In the genomic region with DNA sequence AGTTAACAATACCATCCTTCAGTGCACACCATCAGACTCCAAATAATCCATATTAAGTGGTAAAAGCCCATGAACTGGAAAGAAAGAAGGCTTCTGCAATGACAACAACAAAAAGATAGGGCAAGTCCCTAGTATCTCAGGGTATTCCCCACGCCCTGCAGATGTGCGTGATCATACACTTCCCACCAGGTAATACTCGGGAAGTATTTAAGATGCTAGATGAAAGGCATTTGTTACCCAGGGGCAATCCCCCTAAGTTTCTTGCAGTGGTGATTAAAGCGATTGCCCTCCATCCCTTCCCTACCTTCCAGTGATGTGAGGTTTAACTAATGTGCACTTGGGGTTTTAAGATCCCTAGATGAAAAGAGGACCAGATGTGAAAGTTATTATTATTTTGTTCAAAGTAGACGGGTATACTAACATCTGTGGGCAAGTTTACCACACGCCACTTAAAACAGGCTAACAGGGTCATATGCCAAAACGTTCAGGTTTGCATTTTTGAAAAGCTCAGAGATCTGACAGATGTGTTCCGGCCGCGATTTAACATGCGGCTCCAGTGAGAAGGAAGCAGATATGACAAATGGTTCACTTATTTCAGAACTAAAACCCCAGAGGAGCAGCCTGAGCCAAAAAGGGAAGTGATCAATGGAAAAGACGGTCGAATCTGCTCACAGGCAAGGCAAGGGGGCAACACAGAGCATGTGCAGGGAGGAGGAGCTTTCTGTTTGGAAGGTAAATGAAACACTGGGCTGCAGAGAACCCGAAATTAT, we compare ENCODE assay signal across 8 cellular contexts. TPM values are rescaled to one million over a fixed set of nuclear protein-coding genes. Genes with fewer than 3 reads are reported as not detected.
A peak's percentile ranks its signal among the peaks of the same experiment; 100 is the strongest.
DNase-seq lines count a peak whose midpoint lies in the region; ATAC-seq and TF ChIP-seq lines count a peak whose summit lies in the region.

No MANE protein-coding gene starts in this region.

- in situ Hi-C loops in HAP-1 (cut with MboI; ENCODE audit: low sequenced_read_pairs): no loop called here

- intact Hi-C loops in activated CD8-positive, alpha-beta T cell treated with anti-CD3 and anti-CD28 coated beads for 36 hours (cut with micrococcal nuclease): loop anchor here (2.0 kb wide), 1 partner anchor 28 kb away; no protein-coding TSS in a partner anchor

- H3K36me3 ChIP-seq in HAP-1 (replicated peaks): no peaks in the 10 kb centered on the region

- H3K9me3 ChIP-seq in HAP-1: no peaks in the 10 kb centered on the region

- H3K27me3 Mint-ChIP-seq in activated CD8-positive, alpha-beta T cell treated with anti-CD3 and anti-CD28 coated beads for 36 hours: no peaks in the 10 kb centered on the region
- H3K27me3 Mint-ChIP-seq in natural killer cell treated with Interleukin-12 subunit alpha and Interleukin-12 subunit beta and Interleukin-15 and Interleukin-18, amount 100 ng/mL, for 72 hours: no peaks in the 10 kb centered on the region

- H3K36me3 Mint-ChIP-seq in activated CD8-positive, alpha-beta T cell treated with anti-CD3 and anti-CD28 coated beads for 36 hours (ENCODE audit: low read depth): peaks cover 19% of the 10 kb centered on the region
- peaks cover 5% of the 10 kb centered on the region for H3K36me3 Mint-ChIP-seq in natural killer cell treated with Interleukin-12 subunit alpha and Interleukin-12 subunit beta and Interleukin-15 and Interleukin-18, amount 100 ng/mL, for 72 hours

- H3K4me3 Mint-ChIP-seq in activated CD8-positive, alpha-beta T cell treated with anti-CD3 and anti-CD28 coated beads for 36 hours: peak overlapping the region; percentile 53
- H3K4me3 Mint-ChIP-seq in natural killer cell treated with Interleukin-12 subunit alpha and Interleukin-12 subunit beta and Interleukin-15 and Interleukin-18, amount 100 ng/mL, for 72 hours: peak overlapping the region; percentile 75

- ATAC-seq in GM19452 (IDR thresholded peaks at IDR 0.05; ENCODE audit: unreplicated experiment) (peak; percentile 96), HG03469 (IDR thresholded peaks at IDR 0.05; ENCODE audit: unreplicated experiment) (peak; percentile 96)
- peak; percentile 90 for ATAC-seq in activated CD8-positive, alpha-beta T cell treated with anti-CD3 and anti-CD28 coated beads for 36 hours
- ATAC-seq in natural killer cell treated with Interleukin-12 subunit alpha and Interleukin-12 subunit beta and Interleukin-15 and Interleukin-18, amount 100 ng/mL, for 72 hours: peak; percentile 70 to 80

- CTCF ChIA-PET in activated CD8-positive, alpha-beta T cell treated with anti-CD3 and anti-CD28 coated beads for 36 hours (lab: Charles Lee): interaction anchor here (0.9 to 2.5 kb wide), 6 partner anchors 16 to 254 kb away, joined by 3 to 8 read pairs (median 4); no protein-coding TSS in a partner anchor

- H3K27ac Mint-ChIP-seq in activated CD8-positive, alpha-beta T cell treated with anti-CD3 and anti-CD28 coated beads for 36 hours: peak overlapping the region; percentile 86
- peak overlapping the region; percentile 45 to 75 for H3K27ac Mint-ChIP-seq in natural killer cell treated with Interleukin-12 subunit alpha and Interleukin-12 subunit beta and Interleukin-15 and Interleukin-18, amount 100 ng/mL, for 72 hours

- H3K4me1 ChIP-seq in HAP-1: no peaks in the 10 kb centered on the region

- DNase-seq in AG20443 (ENCODE audit: low spot score) (peak; percentile 75), HAP-1 (ENCODE audit: low spot score in 2 of 2) (no peak), HuH-7.5 (ENCODE audit: low spot score) (no peak), NCI-H2081 treated with DMSO at 0.1 percent for 48 hours (lab: John Stamatoyannopoulos, UW) (no peak)
- DNase-seq in activated CD8-positive, alpha-beta T cell treated with anti-CD3 and anti-CD28 coated beads for 36 hours: peak; percentile 82
- no peak for DNase-seq in natural killer cell treated with Interleukin-12 subunit alpha and Interleukin-12 subunit beta and Interleukin-15 and Interleukin-18, amount 100 ng/mL, for 72 hours (ENCODE audit: low spot score)

- H3K9me3 Mint-ChIP-seq in activated CD8-positive, alpha-beta T cell treated with anti-CD3 and anti-CD28 coated beads for 36 hours: peaks cover 7% of the 10 kb centered on the region
- H3K9me3 Mint-ChIP-seq in natural killer cell treated with Interleukin-12 subunit alpha and Interleukin-12 subunit beta and Interleukin-15 and Interleukin-18, amount 100 ng/mL, for 72 hours: no peaks in the 10 kb centered on the region

- no peak overlapping the region for H3K4me3 ChIP-seq in HAP-1

- TF ChIP-seq CTCF in activated CD8-positive, alpha-beta T cell treated with anti-CD3 and anti-CD28 coated beads for 36 hours (IDR thresholded peaks at IDR 0.05): no peak

- peaks cover 24% of the 10 kb centered on the region for H3K4me1 Mint-ChIP-seq in activated CD8-positive, alpha-beta T cell treated with anti-CD3 and anti-CD28 coated beads for 36 hours (ENCODE audit: low read depth)
- H3K4me1 Mint-ChIP-seq in natural killer cell treated with Interleukin-12 subunit alpha and Interleukin-12 subunit beta and Interleukin-15 and Interleukin-18, amount 100 ng/mL, for 72 hours (ENCODE audit: low read depth in 2 of 2): peaks cover 23 to 50% of the 10 kb centered on the region in 2 donors

- H3K27me3 ChIP-seq in HAP-1 (ENCODE audit: low read depth): peaks cover 5% of the 10 kb centered on the region; the same call in 1 of the 2 replicates

- POLR2A ChIA-PET in activated CD8-positive, alpha-beta T cell treated with anti-CD3 and anti-CD28 coated beads for 36 hours (lab: Charles Lee): interaction anchor here (0.9 to 2.1 kb wide), 12 partner anchors 9 to 151 kb away, joined by 3 to 12 read pairs (median 4); no protein-coding TSS in a partner anchor

RNA-seq across cellular contexts. Expression of gene TIAM1, which starts 17.4 kb away (rescaled TPM):
- 10 to 100 TPM; 34.9 to 38.5 TPM for total RNA-seq in activated CD8-positive, alpha-beta T cell treated with anti-CD3 and anti-CD28 coated beads for 36 hours
- total RNA-seq in natural killer cell treated with Interleukin-12 subunit alpha and Interleukin-12 subunit beta and Interleukin-15 and Interleukin-18, amount 100 ng/mL, for 72 hours: 100 to 1,000 TPM in 1 of 2 donors, 10 to 100 TPM in 1; 57.4 to 125 TPM

Comparison
In these comparisons a context has a peak if more than half of its experiments do, and no peak if none do; other contexts are left out.
1. DNase-seq: peak in AG20443 (single experiment) and activated CD8-positive, alpha-beta T cell treated with anti-CD3 and anti-CD28 coated beads for 36 hours (single experiment); none in natural killer cell treated with Interleukin-12 subunit alpha and Interleukin-12 subunit beta and Interleukin-15 and Interleukin-18, amount 100 ng/mL, for 72 hours (single experiment), HAP-1 (0 of 2), HuH-7.5 (single experiment) and NCI-H2081 treated with DMSO at 0.1 percent for 48 hours (single experiment).
2. Peak in every context shown above with its lines, with median percentiles within 50 percentile points of each other: ATAC-seq.